ENCODE assay signal across 8 cellular contexts in genomic region chr6:3157151-3157933, GRCh38. TPM values are rescaled to one million over a fixed set of nuclear protein-coding genes. Genes with fewer than 3 reads are reported as not detected.
DNase-seq lines count a peak whose midpoint lies in the region; ATAC-seq and TF ChIP-seq lines count a peak whose summit lies in the region.

Gene TUBB2A (minus strand): TSS chr6:3157544. CDS start chr6:3157463, 81 bp downstream.

- peak; percentile 88 for DNase-seq in BE2C
- peak; percentile 34 for DNase-seq in NOMO-1 treated with DMSO at 0.1 percent for 48 hours (lab: John Stamatoyannopoulos, UW; ENCODE audit: unreplicated experiment)
- DNase-seq in activated T-cell treated with anti-CD3 and anti-CD28 coated beads for 4 hours = peak; percentile 91
- no peak for DNase-seq in epithelial cell of proximal tubule (ENCODE audit: low read depth)
- peak; percentile 89 for DNase-seq in stimulated activated CD8-positive, alpha-beta memory T cell treated with anti-CD3 and anti-CD28 coated beads, Interleukin-4, amount 100 ng/mL, for 48 hours

- H3K27me3 ChIP-seq in BE2C (no peaks in the 10 kb centered on the region), mucosa of rectum (ENCODE audit: control insufficient read depth in 2 of 2, insufficient read depth in 2 of 2, low read length in 2 of 2) (no peaks in the 10 kb centered on the region)

- no peak; the same call in 1 of the 2 replicates for TF ChIP-seq CTCF in BE2C (IDR thresholded peaks at IDR 0.05; ENCODE audit: low read depth, low read length)
- TF ChIP-seq CTCF in epithelial cell of proximal tubule (conservative IDR thresholded peaks at IDR 0.05; ENCODE audit: low read depth, low read length) = peak; percentile 39

- no peaks in the 10 kb centered on the region for H3K9me3 ChIP-seq in BE2C
- H3K9me3 ChIP-seq in mucosa of rectum (ENCODE audit: control insufficient read depth in 2 of 2, low read length in 2 of 2) = no peaks in the 10 kb centered on the region

- peaks cover 24% of the 10 kb centered on the region for H3K36me3 ChIP-seq in BE2C
- peaks cover 0 to 3% of the 10 kb centered on the region in 2 donors for H3K36me3 ChIP-seq in mucosa of rectum (ENCODE audit: control insufficient read depth in 2 of 2, insufficient read depth in 2 of 2, low read length in 2 of 2)

- H3K27ac ChIP-seq in mucosa of rectum (ENCODE audit: low read depth in 2 of 2, low read length in 2 of 2) = peak within 1 kb of the TSS; percentile 80 to 91

- H3K9ac ChIP-seq in mucosa of rectum (ENCODE audit: low read depth in 1 of 2, low read length in 2 of 2) = peak within 1 kb of the TSS; percentile 75 to 89

- ATAC-seq in GM19025 (IDR thresholded peaks at IDR 0.05; ENCODE audit: low read depth, unreplicated experiment) (peak; percentile 85), HG03196 (IDR thresholded peaks at IDR 0.05; ENCODE audit: unreplicated experiment) (peak; percentile 73)

- H3K4me3 ChIP-seq in BE2C (ENCODE audit: low read depth, low read length) (peak within 1 kb of the TSS; percentile 94), epithelial cell of proximal tubule (ENCODE audit: low read depth, low read length) (peak within 1 kb of the TSS; percentile 78), mucosa of rectum (ENCODE audit: low read length in 2 of 2) (peak within 1 kb of the TSS; percentile 78 to 84)

- peaks cover 9% of the 10 kb centered on the region; the same call in 1 of the 2 replicates for H3K4me1 ChIP-seq in BE2C
- peaks cover 19 to 20% of the 10 kb centered on the region in 2 donors for H3K4me1 ChIP-seq in mucosa of rectum (ENCODE audit: control insufficient read depth in 2 of 2, insufficient read depth in 2 of 2, low read length in 2 of 2)

RNA-seq across cellular contexts. Expression of gene TUBB2A, which starts in this region (rescaled TPM):
- polyA plus RNA-seq in BE2C (2012; ENCODE audit: insufficient read depth, insufficient read length, low read depth) = 423 TPM
- total RNA-seq in epithelial cell of proximal tubule = 158 and 190 TPM in 2 replicates
